In the genomic region with DNA sequence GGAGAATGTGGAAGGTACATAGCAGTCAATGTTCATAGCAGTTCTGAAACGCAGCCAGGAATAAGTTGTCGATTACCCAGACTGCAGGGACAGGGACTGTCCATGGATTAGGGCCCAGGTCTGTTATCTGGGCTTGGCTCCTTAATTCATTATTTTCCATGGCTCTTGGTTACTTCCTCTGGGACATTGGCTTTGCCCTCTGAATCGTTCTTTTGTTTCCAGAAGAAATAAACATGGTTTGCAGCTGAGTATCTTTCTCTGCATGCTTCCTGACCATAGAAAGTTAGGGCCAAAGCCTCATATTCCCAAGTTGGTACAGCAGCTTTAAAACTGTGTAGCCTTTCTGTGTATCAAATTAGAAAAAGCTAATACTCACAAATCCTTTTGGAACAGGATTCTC, we compare ENCODE assay signal across 28 cellular contexts.
DNase-seq lines count a peak whose midpoint lies in the region; ATAC-seq and TF ChIP-seq lines count a peak whose summit lies in the region.
"Had no signal": no experiment of that assay in that cellular context is flagged by ENCODE, and none has a peak within 500 bp of the region (broad histone marks: within the 10 kb centered on the region; RNA-seq: fewer than 3 reads in every experiment).

No MANE protein-coding gene starts in this region.

- 38% methylated on average over 3 of the region's 3 CpGs for WGBS in esophagus muscularis mucosa
- 36% methylated on average over 3 of the region's 3 CpGs for WGBS in right cardiac atrium
- WGBS in transverse colon (ENCODE audit: low coverage in 1 of 2), 2 donors: 39 to 69% methylated on average over 2 to 3 of the region's 3 CpGs

- H3K4me3 ChIP-seq in esophagus muscularis mucosa (no peak overlapping the region), right cardiac atrium (ENCODE audit: low read length) (no peak overlapping the region), transverse colon (no peak overlapping the region)
- H3K4me3 ChIP-seq: body of pancreas, K562, MG63, spleen, tibial artery had no signal

- H3K27ac ChIP-seq in esophagus muscularis mucosa (replicated peaks in 1 of 4): peak overlapping the region; percentile 22 to 58 (median 47)
- peak overlapping the region; percentile 45 for H3K27ac ChIP-seq in right cardiac atrium (ENCODE audit: low read length)
- H3K27ac ChIP-seq in substantia nigra (ENCODE audit: low read depth, low read length, poor library complexity, severe bottlenecking): peak overlapping the region; percentile 44
- no peak overlapping the region for H3K27ac ChIP-seq in transverse colon
- H3K27ac ChIP-seq: body of pancreas, neutrophil, spleen had no signal

- peak; percentile 87 to 93 for ATAC-seq in right cardiac atrium
- no peak for ATAC-seq in HG02938 (IDR thresholded peaks at IDR 0.05; ENCODE audit: unreplicated experiment)
- ATAC-seq: body of pancreas; K562; stimulated activated naive CD8-positive, alpha-beta T cell treated with anti-CD3 and anti-CD28 coated beads, Interleukin-15, Interleukin-2, amounts not matched to agents 100 U/mL and 50 U/mL, for 24 hours had no signal

- intact Hi-C loops in esophagus muscularis mucosa (cut with DNase I): no loop called here
- intact Hi-C loops in right cardiac atrium (cut with DNase I): no loop called here
- intact Hi-C loops in transverse colon (cut with DNase I; ENCODE audit: low total_unique reads): no loop called here

- TF ChIP-seq CTCF in esophagus muscularis mucosa (IDR thresholded peaks at IDR 0.05) (no peak), transverse colon (IDR thresholded peaks at IDR 0.05) (no peak)

- TF ChIP-seq EP300 in esophagus muscularis mucosa (IDR thresholded peaks at IDR 0.05) (no peak), transverse colon (IDR thresholded peaks at IDR 0.05; ENCODE audit: low read depth) (no peak)

- H3K27me3 ChIP-seq in esophagus muscularis mucosa: no peaks in the 10 kb centered on the region
- H3K27me3 ChIP-seq in right cardiac atrium (ENCODE audit: control insufficient read depth, insufficient read depth): no peaks in the 10 kb centered on the region
- no peaks in the 10 kb centered on the region for H3K27me3 ChIP-seq in transverse colon
- H3K27me3 ChIP-seq: body of pancreas, MG63, neutrophil, spleen, tibial artery had no signal

- peaks cover 0 to 2% (median 0%) of the 10 kb centered on the region in 4 donors for H3K36me3 ChIP-seq in esophagus muscularis mucosa
- H3K36me3 ChIP-seq in transverse colon: no peaks in the 10 kb centered on the region
- H3K36me3 ChIP-seq: MG63, neutrophil, spleen, tibial artery had no signal

- no peaks in the 10 kb centered on the region for H3K9me3 ChIP-seq in esophagus muscularis mucosa
- no peaks in the 10 kb centered on the region for H3K9me3 ChIP-seq in right cardiac atrium (ENCODE audit: control insufficient read depth, low read length)
- no peaks in the 10 kb centered on the region for H3K9me3 ChIP-seq in transverse colon
- H3K9me3 ChIP-seq: body of pancreas, MG63, neutrophil, spleen, tibial artery had no signal

- peak; percentile 42 for DNase-seq in SK-MEL-5 (ENCODE audit: low read depth, low spot score)
- no peak for DNase-seq in esophagus muscularis mucosa (ENCODE audit: extremely low spot score)
- peak in 1 of 3 donors; percentile 40 for DNase-seq in right cardiac atrium
- peak in 1 of 49 donors; percentile 3 for DNase-seq in substantia nigra (lab: John Stamatoyannopoulos, UW)
- DNase-seq in transverse colon: no peak
- DNase-seq in NCI-H226: no peak
- DNase-seq: activated CD4-positive, alpha-beta memory T cell treated with anti-CD3 and anti-CD28 coated beads, Interleukin-2, amount 10 ng/mL, durations not matched to agents 7 days and 5 days; activated CD4-positive, CD25-positive, alpha-beta regulatory T cell; activated gamma-delta T cell; activated T-cell treated with anti-CD3 and anti-CD28 coated beads for 4 hours; body of pancreas; CD4-positive, alpha-beta memory T cell; DMS53; effector memory CD4-positive, alpha-beta T cell; GDM1; glutamatergic neuron; GOT3; MG63; NCI-H2029 treated with DMSO at 0.1 percent for 48 hours; NCI-H345; OCI-M1; spleen; stimulated activated CD4-positive, alpha-beta T cell treated with anti-CD3 and anti-CD28 coated beads, Interleukin-4, amount 100 ng/mL, for 4 hours; stimulated activated naive CD8-positive, alpha-beta T cell treated with anti-CD3 and anti-CD28 coated beads, Interleukin-15, Interleukin-2, amounts not matched to agents 100 U/mL and 50 U/mL, for 24 hours; tibial artery had no signal

- TF ChIP-seq POLR2A in esophagus muscularis mucosa (IDR thresholded peaks at IDR 0.05; ENCODE audit: low read depth): no peak
- no peak for TF ChIP-seq POLR2A in transverse colon (IDR thresholded peaks at IDR 0.05)

- in situ Hi-C loops in SK-MEL-5 (cut with HindIII; ENCODE audit: low pct_unique_long_range_greater_than_20kb, low sequenced_read_pairs): no loop called here
- in situ Hi-C loops in transverse colon (cut with MboI; ENCODE audit: low pct_ligation_motif_present in 1 of 4, low pct_unique_long_range_greater_than_20kb in 1 of 4, low sequenced_read_pairs in 3 of 4): no loop called here

- H3K4me1 ChIP-seq in esophagus muscularis mucosa (peaks cover 5 to 32% (median 21%) of the 10 kb centered on the region in 4 donors), right cardiac atrium (ENCODE audit: control insufficient read depth, insufficient read depth, low read length) (peaks cover 6% of the 10 kb centered on the region), transverse colon (no peaks in the 10 kb centered on the region)
- H3K4me1 ChIP-seq: body of pancreas, spleen had no signal

Comparison
In these comparisons a context has a peak if more than half of its experiments do, and no peak if none do; other contexts are left out.
1. H3K27ac ChIP-seq: peak in esophagus muscularis mucosa (4 of 4), right cardiac atrium (single experiment) and substantia nigra (single experiment); none in transverse colon (0 of 4).